In genomic region chr3:66047321-66048050, GRCh38 we compare ENCODE assay signal across 11 cellular contexts. TPM values are rescaled to one million over a fixed set of nuclear protein-coding genes. Genes with fewer than 3 reads are reported as not detected.
DNase-seq lines count a peak whose midpoint lies in the region; ATAC-seq and TF ChIP-seq lines count a peak whose summit lies in the region.
"Had no signal": no experiment of that assay in that cellular context is flagged by ENCODE, and none has a peak within 500 bp of the region (broad histone marks: within the 10 kb centered on the region; RNA-seq: fewer than 3 reads in every experiment).

No MANE protein-coding gene starts in this region.

- H3K27ac ChIP-seq in SK-N-SH (ENCODE audit: low read depth in 2 of 2, low read length in 1 of 2): peak overlapping the region; percentile 58 to 73; a peak in 3 of 4 replicates
- H3K27ac ChIP-seq in foreskin keratinocyte: no peak overlapping the region
- H3K27ac ChIP-seq: parathyroid adenoma had no signal

- no peaks in the 10 kb centered on the region for H3K79me2 ChIP-seq in SK-N-SH (ENCODE audit: insufficient read depth)
- H3K79me2 ChIP-seq: parathyroid adenoma had no signal

- peak in 1 of 2 experiments; percentile 53; a peak in 1 of 4 replicates for TF ChIP-seq EP300 in SK-N-SH (IDR thresholded peaks at IDR 0.05; ENCODE audit: borderline replicate concordance in 1 of 2, low read depth in 1 of 2, low read length in 1 of 2)

- H3K9me2 ChIP-seq in SK-N-SH: no peaks in the 10 kb centered on the region

- no peaks in the 10 kb centered on the region for H3K4me1 Mint-ChIP-seq in T-helper 2 cell treated with Interferon-gamma antibody and Interleukin-4, amounts not matched to agents 5 μg/mL and 100 μg/mL, for 36 hours (ENCODE audit: low read depth)
- H3K4me1 Mint-ChIP-seq: activated CD4-positive, alpha-beta T cell treated with anti-CD3 and anti-CD28 coated beads for 36 hours had no signal

- no peaks in the 10 kb centered on the region for H3K9me3 Mint-ChIP-seq in T-helper 2 cell treated with Interferon-gamma antibody and Interleukin-4, amounts not matched to agents 5 μg/mL and 100 μg/mL, for 36 hours

- H3K4me1 ChIP-seq in SK-N-SH (ENCODE audit: control insufficient read depth in 1 of 2, insufficient read depth in 2 of 2, low read depth in 1 of 2, low read length in 1 of 2) (peaks cover 3 to 18% of the 10 kb centered on the region in 2 experiments; a peak in 3 of 4 replicates), foreskin keratinocyte (peaks cover 13% of the 10 kb centered on the region)

- no peak overlapping the region for H3K4me3 Mint-ChIP-seq in T-helper 2 cell treated with Interferon-gamma antibody and Interleukin-4, amounts not matched to agents 5 μg/mL and 100 μg/mL, for 36 hours
- H3K4me3 Mint-ChIP-seq: activated CD4-positive, alpha-beta T cell treated with anti-CD3 and anti-CD28 coated beads for 36 hours had no signal

- TF ChIP-seq CTCF in SK-N-SH (IDR thresholded peaks at IDR 0.05): peak; percentile 32
- TF ChIP-seq CTCF in foreskin keratinocyte (conservative IDR thresholded peaks at IDR 0.05): no peak

- POLR2A ChIA-PET in SK-N-SH (lab: Yijun Ruan, JAX): no interaction called here

- peak overlapping the region; percentile 43 for H3K4me2 ChIP-seq in SK-N-SH

- H3K27me3 ChIP-seq in SK-N-SH (ENCODE audit: insufficient read depth) (no peaks in the 10 kb centered on the region), foreskin keratinocyte (no peaks in the 10 kb centered on the region)

- H3K36me3 Mint-ChIP-seq in T-helper 2 cell treated with Interferon-gamma antibody and Interleukin-4, amounts not matched to agents 5 μg/mL and 100 μg/mL, for 36 hours (ENCODE audit: low read depth): no peaks in the 10 kb centered on the region

- ATAC-seq in foreskin keratinocyte (peak; percentile 71), HG03175 (IDR thresholded peaks at IDR 0.05; ENCODE audit: unreplicated experiment) (no peak), HG02973 (IDR thresholded peaks at IDR 0.05; ENCODE audit: unreplicated experiment) (no peak)
- ATAC-seq: activated CD4-positive, alpha-beta T cell treated with anti-CD3 and anti-CD28 coated beads for 36 hours had no signal

- H3K36me3 ChIP-seq in SK-N-SH (replicated peaks in 1 of 2; ENCODE audit: control insufficient read depth in 1 of 2, insufficient read depth in 2 of 2, low read length in 1 of 2): no peaks in the 10 kb centered on the region

- TF ChIP-seq RAD21 in SK-N-SH (IDR thresholded peaks at IDR 0.05; ENCODE audit: low read length): no peak

- H2AFZ ChIP-seq in SK-N-SH (ENCODE audit: low read depth): peak overlapping the region; percentile 67; the same call in 1 of the 2 replicates
- H2AFZ ChIP-seq: parathyroid adenoma had no signal

- no peak overlapping the region for H3K27ac Mint-ChIP-seq in T-helper 2 cell treated with Interferon-gamma antibody and Interleukin-4, amounts not matched to agents 5 μg/mL and 100 μg/mL, for 36 hours
- H3K27ac Mint-ChIP-seq: activated CD4-positive, alpha-beta T cell treated with anti-CD3 and anti-CD28 coated beads for 36 hours had no signal

- H3K9me3 ChIP-seq in SK-N-SH: peaks cover 5% of the 10 kb centered on the region; the same call in 1 of the 2 replicates

- no peaks in the 10 kb centered on the region for H4K20me1 ChIP-seq in SK-N-SH (ENCODE audit: insufficient read depth)

- peak overlapping the region in 1 of 2 experiments; percentile 10; a peak in 2 of 4 replicates for H3K4me3 ChIP-seq in SK-N-SH (ENCODE audit: low read depth in 2 of 2, low read length in 1 of 2)
- H3K4me3 ChIP-seq in skeletal muscle cell (ENCODE audit: low read depth, low read length): no peak overlapping the region

- H3K9ac ChIP-seq in SK-N-SH: peak overlapping the region; percentile 29; the same call in 1 of the 2 replicates
- H3K9ac ChIP-seq: parathyroid adenoma had no signal

- DNase-seq in EL: peak; percentile 94
- DNase-seq in SK-N-SH: no peak
- DNase-seq in foreskin keratinocyte: peak in 1 of 2 donors; percentile 56
- peak; percentile 89 for DNase-seq in skeletal muscle cell (ENCODE audit: low read depth)
- DNase-seq in T-helper 2 cell treated with Interferon-gamma antibody and Interleukin-4, amounts not matched to agents 5 μg/mL and 100 μg/mL, for 36 hours (ENCODE audit: low spot score): no peak
- no peak for DNase-seq in islet precursor cell
- DNase-seq: activated CD4-positive, alpha-beta T cell treated with anti-CD3 and anti-CD28 coated beads for 36 hours; Calu3 had no signal

- CTCF ChIA-PET in SK-N-SH (lab: Yijun Ruan, JAX): interaction anchor here (1.0 to 1.7 kb wide), 2 partner anchors 10 to 91 kb away, joined by 3 to 6 read pairs; no protein-coding TSS in a partner anchor

- 15% methylated on average over 6 of the region's 6 CpGs for WGBS in SK-N-SH (ENCODE audit: low lambda C conversion rate)

- H3F3A ChIP-seq in SK-N-SH (replicated peaks; ENCODE audit: insufficient read depth): peaks cover 26% of the 10 kb centered on the region

- peaks cover 13% of the 10 kb centered on the region for H3K27me3 Mint-ChIP-seq in T-helper 2 cell treated with Interferon-gamma antibody and Interleukin-4, amounts not matched to agents 5 μg/mL and 100 μg/mL, for 36 hours (ENCODE audit: low read depth)

TF ChIP-seq in SK-N-SH, 30 proteins besides CTCF, POLR2A, EP300 and RAD21:
- TF ChIP-seq MAX (IDR thresholded peaks at IDR 0.05; ENCODE audit: low read depth) (0 out of 2 replicates have a peak, but pooled peaks have one; percentile 24), FOXM1 (IDR thresholded peaks at IDR 0.05; ENCODE audit: low read depth) (no peak), NRF1 (IDR thresholded peaks at IDR 0.05; ENCODE audit: low read depth, low read length) (no peak), RXRA (IDR thresholded peaks at IDR 0.05; ENCODE audit: borderline replicate concordance, low read depth) (peak; percentile 37; the same call in 1 of the 2 replicates), NFIC (IDR thresholded peaks at IDR 0.05; ENCODE audit: borderline replicate concordance) (peak; percentile 41), TEAD4 (IDR thresholded peaks at IDR 0.05; ENCODE audit: borderline replicate concordance, insufficient read depth) (0 out of 2 replicates have a peak, but pooled peaks have one; percentile 32), PBX3 (IDR thresholded peaks at IDR 0.05) (peak; percentile 45; the same call in 1 of the 2 replicates), TCF12 (IDR thresholded peaks at IDR 0.05) (peak; percentile 49; the same call in 1 of the 2 replicates), FOSL2 (IDR thresholded peaks at IDR 0.05; ENCODE audit: borderline replicate concordance, low read depth) (peak; percentile 43; the same call in 1 of the 2 replicates), GATA2 (CRISPR knock-in tag; IDR thresholded peaks at IDR 0.05) (no peak), RCOR1 (IDR thresholded peaks at IDR 0.05; ENCODE audit: low read length) (0 out of 2 replicates have a peak, but pooled peaks have one; percentile 22), MEF2A (IDR thresholded peaks at IDR 0.05; ENCODE audit: borderline replicate concordance, low read depth) (peak; percentile 94)

RNA-seq across cellular contexts. Expression of gene MAGI1, which starts 8.8 kb away (rescaled TPM):
- polyA plus RNA-seq in SK-N-SH (2012; rRNA removed) (10.3 and 11.1 TPM in 2 replicates), foreskin keratinocyte (1.3 TPM in 2 replicates)
- polyA plus RNA-seq in SK-N-SH (2012; cell fraction: cytosol; rRNA removed): 7.0 and 8.2 TPM in 2 replicates
- 21.6 and 25.4 TPM in 2 replicates for polyA plus RNA-seq in SK-N-SH (2012; cell fraction: nucleus; rRNA removed)
- 9.6 and 11.2 TPM in 2 replicates for total RNA-seq in foreskin keratinocyte

Comparison
In these comparisons a context has a peak if more than half of its experiments do, and no peak if none do; other contexts are left out.
1. DNase-seq: peak in EL (single experiment) and skeletal muscle cell (single experiment); none in SK-N-SH (single experiment), T-helper 2 cell treated with Interferon-gamma antibody and Interleukin-4, amounts not matched to agents 5 μg/mL and 100 μg/mL, for 36 hours (single experiment) and islet precursor cell (single experiment).